In genomic region chr2:233209117-233209977, GRCh38 we compare ENCODE assay signal across 10 cellular contexts. TPM values are rescaled to one million over a fixed set of nuclear protein-coding genes. Genes with fewer than 3 reads are reported as not detected.
DNase-seq lines count a peak whose midpoint lies in the region; ATAC-seq, FAIRE-seq and TF ChIP-seq lines count a peak whose summit lies in the region.
"Had no signal": no experiment of that assay in that cellular context is flagged by ENCODE, and none has a peak within 500 bp of the region (broad histone marks: within the 10 kb centered on the region; RNA-seq: fewer than 3 reads in every experiment).

No MANE protein-coding gene starts in this region.

- TF ChIP-seq CTCF in RWPE1 (conservative IDR thresholded peaks at IDR 0.05; ENCODE audit: low read depth), result no peak
- no peak for TF ChIP-seq CTCF in epithelial cell of proximal tubule (conservative IDR thresholded peaks at IDR 0.05; ENCODE audit: low read depth, low read length)
- TF ChIP-seq CTCF in parathyroid adenoma (IDR thresholded peaks at IDR 0.05), result no peak
- no peak for TF ChIP-seq CTCF in D721Med (IDR thresholded peaks at IDR 0.05; ENCODE audit: insufficient read depth, missing control alignments)

- no peak for FAIRE-seq in D721Med (lab: Jason Lieb, UNC)

- H3K27me3 ChIP-seq in parathyroid adenoma (ENCODE audit: control insufficient read depth, insufficient read depth, low read length), result no peaks in the 10 kb centered on the region

- H3K4me1 ChIP-seq in parathyroid adenoma, result no peaks in the 10 kb centered on the region

- DNase-seq in NCI-H1417 (lab: John Stamatoyannopoulos, UW) (peak in 2 of 3 experiments; percentile 53 to 70), NCI-H1417 treated with DMSO at 0.1 percent for 48 hours (lab: John Stamatoyannopoulos, UW) (no peak), RWPE1 (ENCODE audit: low spot score) (peak; percentile 71), epithelial cell of proximal tubule (ENCODE audit: low read depth) (peak; percentile 61), D721Med (ENCODE audit: insufficient read length, low spot score) (no peak)
- DNase-seq: 8988T, MM.1S had no signal

- H2AFZ ChIP-seq in parathyroid adenoma, result peak overlapping the region; percentile 62

- H3K36me3 ChIP-seq in parathyroid adenoma (ENCODE audit: control insufficient read depth, insufficient read depth, low read length), result no peaks in the 10 kb centered on the region

- H3K79me2 ChIP-seq in parathyroid adenoma, result no peaks in the 10 kb centered on the region

- H3K9me3 ChIP-seq in parathyroid adenoma (ENCODE audit: control insufficient read depth, low read length), result no peaks in the 10 kb centered on the region

- H3K4me3 ChIP-seq in epithelial cell of proximal tubule (ENCODE audit: low read depth, low read length), result no peak overlapping the region
- no peak overlapping the region for H3K4me3 ChIP-seq in parathyroid adenoma (ENCODE audit: low read depth, low read length)

- no peak overlapping the region for H3K4me2 ChIP-seq in parathyroid adenoma (ENCODE audit: low read length)

- H3K9ac ChIP-seq in parathyroid adenoma, result no peak overlapping the region

- POLR2A ChIA-PET in RWPE1 (lab: Yijun Ruan, JAX; ENCODE audit: low non-redundant PET), result no interaction called here

- ATAC-seq in GM21723 (IDR thresholded peaks at IDR 0.05; ENCODE audit: unreplicated experiment) (no peak), HG02852 (IDR thresholded peaks at IDR 0.05; ENCODE audit: unreplicated experiment) (no peak)

- H3K27ac ChIP-seq in RWPE1 (peak overlapping the region; percentile 93), parathyroid adenoma (no peak overlapping the region)

- CTCF ChIA-PET in RWPE1 (lab: Yijun Ruan, JAX), result interaction anchor here (0.5 to 1.3 kb wide), 4 partner anchors 21 to 136 kb away, joined by 3 to 4 read pairs (median 4); partner anchors contain the start of gene ATG16L1

RNA-seq across cellular contexts. Expression of gene ATG16L1, which starts 42.1 kb away (rescaled TPM):
- 29.4 and 29.9 TPM in 2 replicates for total RNA-seq in epithelial cell of proximal tubule

Comparison
In these comparisons a context has a peak if more than half of its experiments do, and no peak if none do; other contexts are left out.
1. DNase-seq: peak in NCI-H1417 (2 of 3), RWPE1 (single experiment) and epithelial cell of proximal tubule (single experiment); none in NCI-H1417 treated with DMSO at 0.1 percent for 48 hours (single experiment) and D721Med (single experiment).